Comparison of ENCODE assay signal across 8 cellular contexts in the genomic region with DNA sequence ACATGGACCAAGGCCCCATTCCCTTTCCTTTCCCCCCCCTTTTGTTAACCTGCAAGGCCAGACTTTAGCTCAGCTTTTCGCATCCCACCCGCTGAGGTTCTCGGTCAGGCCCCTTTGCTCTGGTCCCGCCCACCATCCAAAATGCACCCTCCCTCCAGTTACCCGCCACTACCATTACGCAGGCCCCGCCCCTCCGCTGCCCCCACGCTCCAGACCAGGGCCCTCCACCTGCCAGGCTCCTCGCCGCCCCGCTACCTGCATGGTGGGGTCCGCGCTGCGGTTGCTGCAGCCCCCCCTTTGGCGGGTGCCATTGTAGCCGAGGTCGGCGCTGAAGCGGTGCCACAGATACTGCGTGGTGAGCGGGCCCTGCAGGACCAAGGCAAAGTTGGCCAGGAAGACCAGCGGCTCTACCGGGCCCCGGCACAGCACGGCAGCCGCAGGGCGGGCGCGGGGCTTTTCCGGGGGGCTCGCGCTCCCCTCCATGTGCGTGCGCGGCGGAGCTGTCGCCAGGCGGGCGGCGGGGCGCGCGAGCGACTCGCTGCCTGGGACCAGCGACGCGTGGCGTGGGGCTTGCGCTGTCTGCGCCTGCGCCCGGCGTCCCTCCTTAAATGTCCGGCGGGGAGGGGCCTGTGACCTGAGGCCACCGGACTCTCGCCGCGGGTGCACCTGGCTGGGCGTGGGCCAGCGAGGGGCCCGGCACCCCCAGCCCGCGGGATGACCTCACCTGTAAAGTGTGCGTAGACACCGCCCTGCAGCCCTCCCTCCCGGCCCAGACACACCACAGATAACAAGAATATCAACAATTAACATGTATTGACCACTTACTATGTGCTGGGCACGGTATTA. TPM values are rescaled to one million over a fixed set of nuclear protein-coding genes. Genes with fewer than 3 reads are reported as not detected.
A peak's percentile ranks its signal among the peaks of the same experiment; 100 is the strongest.
DNase-seq lines count a peak whose midpoint lies in the region; ATAC-seq and TF ChIP-seq lines count a peak whose summit lies in the region.

Gene SLC46A1 (minus strand): TSS at position 581 of the 846 bp plus-strand sequence. CDS start 98 bp downstream, at position 483.

- no peaks in the 10 kb centered on the region for H3K9me3 Mint-ChIP-seq in activated CD4-positive, alpha-beta T cell treated with anti-CD3 and anti-CD28 coated beads for 36 hours (ENCODE audit: low read depth)

- H3K4me1 ChIP-seq in duodenal mucosa (ENCODE audit: control insufficient read depth in 1 of 2, insufficient read depth in 2 of 2, low read length in 2 of 2) (peaks cover 37% of the 10 kb centered on the region in 2 donors), lower lobe of right lung (peaks cover 36% of the 10 kb centered on the region)

- CTCF ChIA-PET in activated CD4-positive, alpha-beta T cell treated with anti-CD3 and anti-CD28 coated beads for 36 hours (lab: Charles Lee), result interaction anchor here (0.7 to 4.1 kb wide), 4 partner anchors 11 to 90 kb away, joined by 3 to 26 read pairs (median 3); no protein-coding TSS in a partner anchor

- H3K27ac ChIP-seq in duodenal mucosa (ENCODE audit: low read depth, low read length) (peak within 1 kb of the TSS; percentile 24), lower lobe of right lung (peak within 1 kb of the TSS; percentile 70)

- H3K36me3 Mint-ChIP-seq in activated CD4-positive, alpha-beta T cell treated with anti-CD3 and anti-CD28 coated beads for 36 hours (ENCODE audit: low read depth), result no peaks in the 10 kb centered on the region

- peak within 1 kb of the TSS; percentile 19 for H3K27ac Mint-ChIP-seq in activated CD4-positive, alpha-beta T cell treated with anti-CD3 and anti-CD28 coated beads for 36 hours

- peaks cover 14% of the 10 kb centered on the region for H3K4me1 Mint-ChIP-seq in activated CD4-positive, alpha-beta T cell treated with anti-CD3 and anti-CD28 coated beads for 36 hours

- peak within 1 kb of the TSS; percentile 73 to 77 for H3K4me3 ChIP-seq in duodenal mucosa (ENCODE audit: low read depth in 1 of 2, low read length in 2 of 2)
- H3K4me3 ChIP-seq in lower lobe of right lung, result peak within 1 kb of the TSS; percentile 75

- in situ Hi-C loops in Caki2 (cut with HindIII; ENCODE audit: low pct_unique_long_range_greater_than_20kb, low sequenced_read_pairs), result no loop called here

- H3K9ac ChIP-seq in duodenal mucosa (ENCODE audit: low read depth in 1 of 2, low read length in 2 of 2), result peak within 1 kb of the TSS; percentile 60 to 71

- POLR2A ChIA-PET in activated CD4-positive, alpha-beta T cell treated with anti-CD3 and anti-CD28 coated beads for 36 hours (lab: Charles Lee), result interaction anchor here (0.6 to 1.0 kb wide), 2 partner anchors 15 to 1005 kb away, joined by 6 to 7 read pairs; no protein-coding TSS in a partner anchor

- H3K27me3 Mint-ChIP-seq in activated CD4-positive, alpha-beta T cell treated with anti-CD3 and anti-CD28 coated beads for 36 hours, result peaks cover 11% of the 10 kb centered on the region

- H3K36me3 ChIP-seq in duodenal mucosa (ENCODE audit: control insufficient read depth in 1 of 2, insufficient read depth in 2 of 2, low read length in 2 of 2) (peaks cover 0 to 15% of the 10 kb centered on the region in 2 donors), lower lobe of right lung (peaks cover 23% of the 10 kb centered on the region)

- ATAC-seq in GM21786 (IDR thresholded peaks at IDR 0.05; ENCODE audit: unreplicated experiment) (peak; percentile 58), lower lobe of right lung (peak; percentile 90 to 93)
- peak; percentile 87 for ATAC-seq in activated CD4-positive, alpha-beta T cell treated with anti-CD3 and anti-CD28 coated beads for 36 hours

- DNase-seq in Caki2 (ENCODE audit: low read depth) (peak; percentile 42), NCI-H1694 (lab: John Stamatoyannopoulos, UW) (peak; percentile 33), lower lobe of right lung (peak; percentile 83)
- DNase-seq in activated CD4-positive, alpha-beta T cell treated with anti-CD3 and anti-CD28 coated beads for 36 hours, result peak; percentile 73
- DNase-seq in stimulated activated CD8-positive, alpha-beta memory T cell treated with anti-CD3 and anti-CD28 coated beads, Interleukin-12 subunit alpha, Interleukin-12 subunit beta, amount 100 ng/mL, for 24 hours (ENCODE audit: extremely low read depth), result peak; percentile 22
- DNase-seq in NK-92 treated with Interleukin-12 subunit alpha and Interleukin-12 subunit beta, amount 100 ng/mL, for 24 hours (lab: John Stamatoyannopoulos, UW), result no peak

- peaks cover 0 to 15% of the 10 kb centered on the region in 2 donors for H3K27me3 ChIP-seq in duodenal mucosa (ENCODE audit: control insufficient read depth in 1 of 2, insufficient read depth in 2 of 2, low read length in 2 of 2)
- peaks cover under 1% of the 10 kb centered on the region for H3K27me3 ChIP-seq in lower lobe of right lung (ENCODE audit: low read depth)

- intact Hi-C loops in activated CD4-positive, alpha-beta T cell treated with anti-CD3 and anti-CD28 coated beads for 36 hours (cut with DNase I, micrococcal nuclease), result loop anchor here in 1 of 2 experiments (5.0 kb wide), 1 partner anchor 49 kb away; the partner anchor contains the start of gene POLDIP2
- intact Hi-C loops in lower lobe of right lung (cut with DNase I), result no loop called here

- no peak for TF ChIP-seq CTCF in lower lobe of right lung (IDR thresholded peaks at IDR 0.05)

- H3K4me3 Mint-ChIP-seq in activated CD4-positive, alpha-beta T cell treated with anti-CD3 and anti-CD28 coated beads for 36 hours, result peak within 1 kb of the TSS; percentile 75

- H3K9me3 ChIP-seq in duodenal mucosa (ENCODE audit: control insufficient read depth in 1 of 2, low read length in 2 of 2) (no peaks in the 10 kb centered on the region), lower lobe of right lung (no peaks in the 10 kb centered on the region)

RNA-seq across cellular contexts. Expression of gene SLC46A1, which starts in this region (rescaled TPM):
- 24.3 and 33.0 TPM in 2 replicates for total RNA-seq in Caki2 (2014; rRNA removed; shearing (Covaris generic); ENCODE audit: low replicate concordance)
- 1 to 10 TPM; 3.0 to 4.0 TPM for total RNA-seq in activated CD4-positive, alpha-beta T cell treated with anti-CD3 and anti-CD28 coated beads for 36 hours
- 23.3 TPM for total RNA-seq in lower lobe of right lung
